27 cellular contexts compared by ENCODE assay signal in genomic region chr14:23697689-23698088, GRCh38.
DNase-seq lines count a peak whose midpoint lies in the region; ATAC-seq, FAIRE-seq and TF ChIP-seq lines count a peak whose summit lies in the region.
"Had no signal": no experiment of that assay in that cellular context is flagged by ENCODE, and none has a peak within 500 bp of the region (broad histone marks: within the 10 kb centered on the region; RNA-seq: fewer than 3 reads in every experiment).

No MANE protein-coding gene starts in this region.

- no peak overlapping the region for H3K9ac ChIP-seq in K562 (ENCODE audit: insufficient read depth in 1 of 2, low read depth in 2 of 2, low read length in 2 of 2)
- H3K9ac ChIP-seq: GM23248 had no signal

- no peaks in the 10 kb centered on the region for H3K36me3 ChIP-seq in K562 (ENCODE audit: control insufficient read depth, insufficient read depth, low read length)
- H3K36me3 ChIP-seq: BE2C had no signal

- no peak for TF ChIP-seq RAD21 in K562 (CRISPR knock-in tag; conservative IDR thresholded peaks at IDR 0.05 in 1 of 2, IDR thresholded peaks at IDR 0.05 in 1 of 2)

- no peaks in the 10 kb centered on the region for H3K9me1 ChIP-seq in K562 (ENCODE audit: control insufficient read depth, insufficient read depth, low read length)

- peaks cover 0 to 18% of the 10 kb centered on the region in 2 experiments; a peak in 3 of 5 replicates for H3K4me1 ChIP-seq in K562 (replicated peaks in 1 of 2; ENCODE audit: control insufficient read depth in 2 of 2, insufficient read depth in 2 of 2, low read length in 2 of 2)
- H3K4me1 ChIP-seq: BE2C had no signal

- no peak overlapping the region for H2AFZ ChIP-seq in K562 (ENCODE audit: low read depth, low read length)
- H2AFZ ChIP-seq: GM23248 had no signal

- no peak for TF ChIP-seq EP300 in K562 (IDR thresholded peaks at IDR 0.05; ENCODE audit: low read length)

- DNase-seq in GDM1 (lab: John Stamatoyannopoulos, UW), result peak; percentile 11
- peak; percentile 8 for DNase-seq in NB4 (ENCODE audit: low read depth)
- peak; percentile 9 for DNase-seq in SKM-1 treated with dmso at 0.1 percent for 144 hours (lab: John Stamatoyannopoulos, UW; ENCODE audit: unreplicated experiment)
- no peak for DNase-seq in K562 (ENCODE audit: extremely low read depth in 1 of 4, low spot score in 3 of 4)
- no peak for DNase-seq in islet precursor cell
- DNase-seq in GM03348 (ENCODE audit: low spot score), result no peak
- DNase-seq in NCI-H1436 treated with DMSO at 0.1 percent for 48 hours (lab: John Stamatoyannopoulos, UW), result no peak
- DNase-seq in NCI-H2227 (lab: John Stamatoyannopoulos, UW; ENCODE audit: unreplicated experiment), result no peak
- DNase-seq: BE2C; Caco-2; CD4-positive, CD25-positive, alpha-beta regulatory T cell; DMS 273 treated with DMSO at 0.1 percent for 48 hours; DMS79 treated with DMSO at 0.1 percent for 48 hours; GM23248; H9; HFFc6; NCI-H1417 treated with DMSO at 0.1 percent for 48 hours; NCI-H187 treated with DMSO at 0.1 percent for 48 hours; NCI-H226; NCI-H524; NCI-H774; NK-92 treated with Interleukin-12 subunit alpha and Interleukin-12 subunit beta, amount 100 ng/mL, for 24 hours; PC-3; RPMI8226; SHP77 had no signal

- FAIRE-seq in K562 (lab: Jason Lieb, UNC), result peak; percentile 55
- FAIRE-seq: A204.1, GM12891 had no signal

- TF ChIP-seq CTCF in NB4 (IDR thresholded peaks at IDR 0.05; ENCODE audit: low read depth, low read length), result no peak
- TF ChIP-seq CTCF in K562 (IDR thresholded peaks at IDR 0.05 in 2 of 3, conservative IDR thresholded peaks at IDR 0.05 in 1 of 3; ENCODE audit: insufficient read depth in 2 of 3, low read depth in 1 of 3, low read length in 3 of 3), result no peak

- ATAC-seq in K562, result no peak
- ATAC-seq: PC-3 had no signal

- intact Hi-C loops in K562 (cut with micrococcal nuclease), result no loop called here

- no peaks in the 10 kb centered on the region for H4K20me1 ChIP-seq in K562 (replicated peaks; ENCODE audit: control insufficient read depth, insufficient read depth, low read length)

- WGBS in K562 (ENCODE audit: insufficient coverage, low coverage, missing lambda C conversion rate), result 12% methylated on average over 4 of the region's 4 CpGs

- no peak overlapping the region for H3K4me2 ChIP-seq in K562 (ENCODE audit: insufficient read depth, low read length)

- H3K27me3 ChIP-seq in K562 (ENCODE audit: control insufficient read depth in 2 of 2, insufficient read depth in 2 of 2, low read length in 2 of 2), result no peaks in the 10 kb centered on the region

- no peak for TF ChIP-seq POLR2A in NB4 (IDR thresholded peaks at IDR 0.05; ENCODE audit: extremely low read depth, insufficient read length)
- no peak for TF ChIP-seq POLR2A in K562 (conservative IDR thresholded peaks at IDR 0.05)

- no peak overlapping the region for H3K27ac ChIP-seq in K562 (ENCODE audit: extremely low read depth, low read depth, low read length)
- H3K27ac ChIP-seq: GM23248 had no signal

- H3K9me3 ChIP-seq in K562 (replicated peaks; ENCODE audit: control insufficient read depth, insufficient read depth, low read depth, low read length), result no peaks in the 10 kb centered on the region
- H3K9me3 ChIP-seq: BE2C, Caco-2 had no signal

- POLR2A ChIA-PET in K562 (lab: Yijun Ruan, JAX), result no interaction called here

- CTCF ChIA-PET in K562 (lab: Yijun Ruan, JAX; ENCODE audit: low intra/inter-chr PET ratio), result no interaction called here

- in situ Hi-C loops in K562 (cut with MboI), result no loop called here

- H3K4me3 ChIP-seq in NB4 (ENCODE audit: low read depth, low read length) (no peak overlapping the region), K562 (no peak overlapping the region)
- H3K4me3 ChIP-seq: GM23248 had no signal

- no TSS peak for BruUV-seq in K562 (replicated peaks; lab: Mats Ljungman, UMichigan)

- no peaks in the 10 kb centered on the region for H3K79me2 ChIP-seq in K562 (ENCODE audit: control insufficient read depth, insufficient read depth, low read length)

TF ChIP-seq in K562, 482 proteins besides CTCF, POLR2A, EP300 and RAD21:
- peak; percentile 69; the same call in 1 of the 2 replicates for TF ChIP-seq SPI1 (IDR thresholded peaks at IDR 0.05; ENCODE audit: borderline replicate concordance, low read depth, low read length)
- no peak for TF ChIP-seq BDP1 (IDR thresholded peaks at IDR 0.05; ENCODE audit: insufficient read depth, insufficient read length)
- no peak for TF ChIP-seq FOXK2 (conservative IDR thresholded peaks at IDR 0.05 in 1 of 2, IDR thresholded peaks at IDR 0.05 in 1 of 2; ENCODE audit: low read depth in 2 of 2)

Comparison
In these comparisons a context has a peak if more than half of its experiments do, and no peak if none do; other contexts are left out.
1. DNase-seq: peak in GDM1 (single experiment), NB4 (single experiment) and SKM-1 treated with dmso at 0.1 percent for 144 hours (single experiment); none in K562 (0 of 4), islet precursor cell (single experiment), GM03348 (single experiment), NCI-H1436 treated with DMSO at 0.1 percent for 48 hours (single experiment) and NCI-H2227 (single experiment).